In genomic region chr19:41296323-41296935, GRCh38 we compare ENCODE assay signal across 10 cellular contexts. TPM values are rescaled to one million over a fixed set of nuclear protein-coding genes. Genes with fewer than 3 reads are reported as not detected.
DNase-seq lines count a peak whose midpoint lies in the region; ATAC-seq, FAIRE-seq and TF ChIP-seq lines count a peak whose summit lies in the region.
"Had no signal": no experiment of that assay in that cellular context is flagged by ENCODE, and none has a peak within 500 bp of the region (broad histone marks: within the 10 kb centered on the region; RNA-seq: fewer than 3 reads in every experiment).

No MANE protein-coding gene starts in this region.

- H3K27me3 Mint-ChIP-seq in astrocyte (ENCODE audit: low read depth, unreplicated experiment), result no peaks in the 10 kb centered on the region
- no peaks in the 10 kb centered on the region for H3K27me3 Mint-ChIP-seq in mesothelial cell of epicardium (ENCODE audit: low read depth)

- H3K9me3 Mint-ChIP-seq in astrocyte (ENCODE audit: unreplicated experiment) (no peaks in the 10 kb centered on the region), mesothelial cell of epicardium (no peaks in the 10 kb centered on the region)

- H3K4me2 ChIP-seq in astrocyte (ENCODE audit: low read length), result no peak overlapping the region

- H3K4me1 Mint-ChIP-seq in astrocyte (ENCODE audit: low read depth, unreplicated experiment), result peaks cover 30% of the 10 kb centered on the region
- no peaks in the 10 kb centered on the region for H3K4me1 Mint-ChIP-seq in mesothelial cell of epicardium

- no peaks in the 10 kb centered on the region for H3K27me3 ChIP-seq in cardiac muscle cell
- H3K27me3 ChIP-seq in astrocyte (ENCODE audit: insufficient read depth, low read length), result no peaks in the 10 kb centered on the region
- no peaks in the 10 kb centered on the region for H3K27me3 ChIP-seq in upper lobe of left lung
- H3K27me3 ChIP-seq in adrenal gland, result no peaks in the 10 kb centered on the region
- H3K27me3 ChIP-seq: pancreas had no signal

- TF ChIP-seq EP300 in upper lobe of left lung (IDR thresholded peaks at IDR 0.05), result no peak

- no peak for ATAC-seq in left cardiac atrium
- no peak for ATAC-seq in upper lobe of left lung (ENCODE audit: low FRiP score in 2 of 2)
- ATAC-seq in GM21825 (IDR thresholded peaks at IDR 0.05; ENCODE audit: unreplicated experiment), result no peak
- ATAC-seq in HG02870 (IDR thresholded peaks at IDR 0.05; ENCODE audit: unreplicated experiment), result no peak

- peaks cover 45% of the 10 kb centered on the region for H3K36me3 Mint-ChIP-seq in astrocyte (ENCODE audit: low read depth, unreplicated experiment)
- H3K36me3 Mint-ChIP-seq in mesothelial cell of epicardium, result peaks cover 52% of the 10 kb centered on the region

- H3K27ac Mint-ChIP-seq in astrocyte (ENCODE audit: unreplicated experiment) (peak overlapping the region; percentile 98), mesothelial cell of epicardium (peak overlapping the region; percentile 12)

- FAIRE-seq in astrocyte (lab: Jason Lieb, UNC), result no peak
- FAIRE-seq: pancreas had no signal

- WGBS in upper lobe of left lung, 2 donors, result 49 to 73% methylated on average over 2 of the region's 2 CpGs
- WGBS in adrenal gland, 4 donors, result 83 to 95% (median 90%) methylated on average over 1 to 2 of the region's 2 CpGs

- H3K36me3 ChIP-seq in cardiac muscle cell (peaks cover 53% of the 10 kb centered on the region), astrocyte (ENCODE audit: insufficient read depth, low read length) (peaks cover 89% of the 10 kb centered on the region), upper lobe of left lung (peaks cover 37 to 100% (median 66%) of the 10 kb centered on the region in 4 donors), adrenal gland (replicated peaks in 1 of 2) (peaks cover 0 to 74% of the 10 kb centered on the region in 2 donors)

- peaks cover 89% of the 10 kb centered on the region for H4K20me1 ChIP-seq in astrocyte (ENCODE audit: insufficient read depth, low read length)

- DNase-seq in cardiac muscle cell (ENCODE audit: low read depth in 1 of 2, low spot score in 1 of 2) (no peak), left cardiac atrium (no peak), astrocyte (ENCODE audit: low read depth) (no peak), mesothelial cell of epicardium (ENCODE audit: low spot score in 2 of 2, unreplicated experiment in 2 of 2) (no peak), upper lobe of left lung (no peak), adrenal gland (no peak)
- DNase-seq: activated CD8-positive, alpha-beta memory T cell treated with anti-CD3 and anti-CD28 coated beads, Interleukin-2, amount 50 U/mL, for 4 hours; pancreas had no signal

- TF ChIP-seq CTCF in cardiac muscle cell (IDR thresholded peaks at IDR 0.05; ENCODE audit: low read depth, low read length) (no peak), astrocyte (IDR thresholded peaks at IDR 0.05; ENCODE audit: insufficient read depth, low read depth, low read length) (no peak), mesothelial cell of epicardium (IDR thresholded peaks at IDR 0.05; ENCODE audit: unreplicated experiment) (no peak), upper lobe of left lung (IDR thresholded peaks at IDR 0.05) (no peak), adrenal gland (IDR thresholded peaks at IDR 0.05) (no peak)

- intact Hi-C loops in left cardiac atrium (cut with DNase I), result no loop called here
- intact Hi-C loops in adrenal gland (cut with DNase I), result no loop called here

- H3K27ac ChIP-seq in cardiac muscle cell (peak overlapping the region; percentile 93), astrocyte (ENCODE audit: low read depth, low read length) (no peak overlapping the region), upper lobe of left lung (peak overlapping the region; percentile 79 to 86 (median 83)), adrenal gland (peak overlapping the region in 2 of 5 donors; percentile 73 to 80)

- H3K9ac ChIP-seq in astrocyte (ENCODE audit: low read length), result peak overlapping the region; percentile 85

- no peaks in the 10 kb centered on the region for H3K9me3 ChIP-seq in cardiac muscle cell (ENCODE audit: low read depth)
- no peaks in the 10 kb centered on the region for H3K9me3 ChIP-seq in astrocyte (ENCODE audit: insufficient read depth, low read depth, low read length)
- H3K9me3 ChIP-seq in upper lobe of left lung, result no peaks in the 10 kb centered on the region
- no peaks in the 10 kb centered on the region for H3K9me3 ChIP-seq in adrenal gland (replicated peaks in 1 of 3)
- H3K9me3 ChIP-seq: pancreas had no signal

- H3K4me1 ChIP-seq in cardiac muscle cell (ENCODE audit: low read depth), result peaks cover 58% of the 10 kb centered on the region
- H3K4me1 ChIP-seq in astrocyte (ENCODE audit: insufficient read depth, low read length), result peaks cover 33% of the 10 kb centered on the region
- peaks cover 41 to 67% (median 53%) of the 10 kb centered on the region in 4 donors for H3K4me1 ChIP-seq in upper lobe of left lung
- peaks cover 25 to 44% of the 10 kb centered on the region in 2 donors for H3K4me1 ChIP-seq in adrenal gland (replicated peaks in 1 of 2)

- H3K4me3 Mint-ChIP-seq in astrocyte (ENCODE audit: unreplicated experiment) (no peak overlapping the region), mesothelial cell of epicardium (no peak overlapping the region)

- no peak overlapping the region for H2AFZ ChIP-seq in astrocyte (ENCODE audit: low read depth, low read length)

- H3K79me2 ChIP-seq in astrocyte (ENCODE audit: insufficient read depth, low read length), result peaks cover 43% of the 10 kb centered on the region

- TF ChIP-seq POLR2A in upper lobe of left lung (IDR thresholded peaks at IDR 0.05) (no peak), adrenal gland (IDR thresholded peaks at IDR 0.05) (no peak)

- H3K4me3 ChIP-seq in cardiac muscle cell, result no peak overlapping the region
- no peak overlapping the region for H3K4me3 ChIP-seq in astrocyte (ENCODE audit: insufficient read depth, low read depth, low read length)
- H3K4me3 ChIP-seq in upper lobe of left lung, result no peak overlapping the region
- H3K4me3 ChIP-seq in adrenal gland, result no peak overlapping the region
- H3K4me3 ChIP-seq: pancreas had no signal

RNA-seq across cellular contexts. Expression of gene CCDC97, which starts 13.5 kb away (rescaled TPM):
- total RNA-seq in cardiac muscle cell (24.6 and 25.2 TPM in 2 replicates), left cardiac atrium (10 to 100 TPM; 18.0 to 18.6 TPM), astrocyte (15.2 and 18.1 TPM in 2 replicates), mesothelial cell of epicardium (40.5 to 41.9 TPM (median 40.6 TPM) in 3 replicates), upper lobe of left lung (10 to 100 TPM; 22.0 to 36.7 (median 27.0) TPM), adrenal gland (10 to 100 TPM in 7 of 8 donors, 1 to 10 TPM in 1; 9.2 to 25.6 (median 19.8) TPM)
- polyA plus RNA-seq in cardiac muscle cell (29.7 and 32.4 TPM in 2 replicates), adrenal gland (10 to 100 TPM in 1 of 3 donors, 1 to 10 TPM in 2; 9.4 to 17.4 (median 10.0) TPM)

RNA-seq across cellular contexts. Expression of gene HNRNPUL1, which starts 32.3 kb away (rescaled TPM):
- total RNA-seq in cardiac muscle cell, result 159 and 195 TPM in 2 replicates
- polyA plus RNA-seq in cardiac muscle cell, result 148 and 216 TPM in 2 replicates
- total RNA-seq in left cardiac atrium, result 100 to 1,000 TPM; 116 to 147 TPM
- 164 and 174 TPM in 2 replicates for total RNA-seq in astrocyte
- 246 to 262 TPM (median 249 TPM) in 3 replicates for total RNA-seq in mesothelial cell of epicardium
- total RNA-seq in upper lobe of left lung, result 100 to 1,000 TPM; 152 to 351 (median 211) TPM
- 100 to 1,000 TPM; 123 to 175 (median 146) TPM for total RNA-seq in adrenal gland
- polyA plus RNA-seq in adrenal gland, result 100 to 1,000 TPM in 2 of 3 donors, 10 to 100 TPM in 1; 90.4 to 130 (median 101) TPM

RNA-seq across cellular contexts. Expression of gene TGFB1, which starts 57.3 kb away (rescaled TPM):
- total RNA-seq in cardiac muscle cell, result 19.4 and 32.6 TPM in 2 replicates
- polyA plus RNA-seq in cardiac muscle cell, result 34.8 and 52.3 TPM in 2 replicates
- 10 to 100 TPM; 29.3 to 31.5 TPM for total RNA-seq in left cardiac atrium
- 155 and 199 TPM in 2 replicates for total RNA-seq in astrocyte
- total RNA-seq in mesothelial cell of epicardium, result 24.9 to 26.5 TPM (median 25.2 TPM) in 3 replicates
- 100 to 1,000 TPM in 2 of 6 donors, 10 to 100 TPM in 4; 28.5 to 138 (median 76.8) TPM for total RNA-seq in upper lobe of left lung
- total RNA-seq in adrenal gland, result 10 to 100 TPM; 17.4 to 75.9 (median 42.2) TPM
- polyA plus RNA-seq in adrenal gland, result 10 to 100 TPM in 2 of 3 donors, 1 to 10 TPM in 1; 8.7 to 37.9 (median 17.1) TPM
